ENCODE assay signal across 9 cellular contexts in the genomic region with DNA sequence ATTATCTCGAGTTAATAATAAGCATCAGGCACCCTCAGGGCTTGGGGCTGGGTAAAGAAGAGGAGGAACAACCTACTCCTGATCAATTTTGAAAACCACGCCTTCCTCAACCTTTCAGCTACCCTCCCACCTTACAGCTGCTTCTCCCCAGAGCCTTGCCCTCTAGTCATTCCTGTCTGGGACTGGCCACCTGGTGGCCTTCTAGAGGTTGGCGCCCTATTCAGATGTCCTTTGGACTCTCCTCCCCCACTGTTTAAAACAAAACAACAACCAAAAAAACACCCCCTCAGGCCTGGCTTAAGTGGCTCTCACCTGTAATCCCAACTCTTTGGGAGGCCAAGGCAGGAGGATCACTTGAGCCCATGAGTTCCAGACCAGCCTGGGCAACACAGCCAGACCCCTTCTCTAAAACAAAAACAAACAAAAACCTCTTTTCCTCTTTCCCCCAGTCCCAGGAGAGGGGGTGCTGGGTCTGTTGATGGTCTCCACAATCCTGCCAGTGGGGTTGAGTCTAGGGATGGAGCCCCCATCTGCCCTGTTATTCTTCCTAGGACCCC.
DNase-seq lines count a peak whose midpoint lies in the region; ATAC-seq, FAIRE-seq and TF ChIP-seq lines count a peak whose summit lies in the region.
"Had no signal": no experiment of that assay in that cellular context is flagged by ENCODE, and none has a peak within 500 bp of the region (broad histone marks: within the 10 kb centered on the region; RNA-seq: fewer than 3 reads in every experiment).

No MANE protein-coding gene starts in this region.

- DNase-seq in Caco-2 (peak in 1 of 2 experiments; percentile 56), HepG2 (ENCODE audit: low spot score) (peak; percentile 44), posterior vena cava (ENCODE audit: low spot score) (no peak), activated gamma-delta T cell (lab: John Stamatoyannopoulos, UW) (no peak)
- peak; percentile 25 for DNase-seq in activated CD4-positive, alpha-beta memory T cell treated with anti-CD3 and anti-CD28 coated beads, Interleukin-2, amount 10 ng/mL, durations not matched to agents 7 days and 5 days
- DNase-seq in CD8-positive, alpha-beta memory T cell = no peak
- no peak for DNase-seq in activated T-helper 1 cell treated with anti-CD3 and anti-CD28 coated beads, Interleukin-12 subunit alpha, Interleukin-12 subunit beta, Interleukin-2, Interleukin-4 antibody, amounts not matched to agents 30 ng/mL and 10 ng/mL and 1 ng/mL, durations not matched to agents 14 hours and 24 hours and 36 hours (ENCODE audit: low spot score)
- DNase-seq: colonic mucosa had no signal

- no peaks in the 10 kb centered on the region for H4K20me1 ChIP-seq in HepG2 (ENCODE audit: insufficient read depth, low read length)

- BruUV-seq in Caco-2 (replicated peaks; lab: Mats Ljungman, UMichigan) = no TSS peak
- no TSS peak for BruUV-seq in HepG2 (replicated peaks; lab: Mats Ljungman, UMichigan)

- POLR2A ChIA-PET in Caco-2 (lab: Charles Lee) = no interaction called here
- POLR2A ChIA-PET in activated CD4-positive, alpha-beta memory T cell treated with anti-CD3 and anti-CD28 coated beads, Interleukin-2, amount 10 ng/mL, durations not matched to agents 7 days and 5 days (lab: Charles Lee) = no interaction called here
- POLR2A ChIA-PET in HepG2 (lab: Yijun Ruan, JAX) = no interaction called here
- POLR2A ChIA-PET in CD8-positive, alpha-beta memory T cell (lab: Charles Lee) = no interaction called here

- no peak overlapping the region for H3K4me2 ChIP-seq in HepG2 (ENCODE audit: low read depth, low read length)

- no peak for TF ChIP-seq EP300 in HepG2 (IDR thresholded peaks at IDR 0.05; ENCODE audit: low read depth in 2 of 2, low read length in 2 of 2)
- no peak for TF ChIP-seq EP300 in HepG2 (CRISPR knock-in tag; IDR thresholded peaks at IDR 0.05; ENCODE audit: borderline replicate concordance)

- no peaks in the 10 kb centered on the region for H3K79me2 ChIP-seq in HepG2 (ENCODE audit: insufficient read depth, low read length)

- H3K36me3 ChIP-seq in Caco-2 (ENCODE audit: control insufficient read depth, insufficient read depth, low read length) (no peaks in the 10 kb centered on the region), HepG2 (replicated peaks in 1 of 2; ENCODE audit: control insufficient read depth in 1 of 2, insufficient read depth in 2 of 2, low read length in 2 of 2) (peaks cover 9 to 49% of the 10 kb centered on the region in 2 experiments)
- H3K36me3 ChIP-seq in CD8-positive, alpha-beta memory T cell (ENCODE audit: insufficient read depth, low read length) = no peaks in the 10 kb centered on the region
- H3K36me3 ChIP-seq: colonic mucosa had no signal

- no peak overlapping the region for H3K27ac ChIP-seq in HepG2 (ENCODE audit: extremely low read length, insufficient read depth, low read length)
- H3K27ac ChIP-seq in CD8-positive, alpha-beta memory T cell (ENCODE audit: low read depth, low read length) = no peak overlapping the region
- H3K27ac ChIP-seq: colonic mucosa had no signal

- no peaks in the 10 kb centered on the region for H3K4me1 Mint-ChIP-seq in Caco-2 (ENCODE audit: low read depth, unreplicated experiment)
- peaks cover 43% of the 10 kb centered on the region for H3K4me1 Mint-ChIP-seq in activated CD4-positive, alpha-beta memory T cell treated with anti-CD3 and anti-CD28 coated beads, Interleukin-2, amount 10 ng/mL, durations not matched to agents 7 days and 5 days
- peaks cover 0 to 11% (median 3%) of the 10 kb centered on the region in 3 donors for H3K4me1 Mint-ChIP-seq in CD8-positive, alpha-beta memory T cell
- H3K4me1 Mint-ChIP-seq in activated T-helper 1 cell treated with anti-CD3 and anti-CD28 coated beads, Interleukin-12 subunit alpha, Interleukin-12 subunit beta, Interleukin-2, Interleukin-4 antibody, amounts not matched to agents 30 ng/mL and 10 ng/mL and 1 ng/mL, durations not matched to agents 14 hours and 24 hours and 36 hours (ENCODE audit: low read depth) = peaks cover 22% of the 10 kb centered on the region

- no peak overlapping the region for H3K4me3 Mint-ChIP-seq in Caco-2 (ENCODE audit: unreplicated experiment)
- H3K4me3 Mint-ChIP-seq in activated CD4-positive, alpha-beta memory T cell treated with anti-CD3 and anti-CD28 coated beads, Interleukin-2, amount 10 ng/mL, durations not matched to agents 7 days and 5 days = no peak overlapping the region
- H3K4me3 Mint-ChIP-seq in CD8-positive, alpha-beta memory T cell = no peak overlapping the region
- no peak overlapping the region for H3K4me3 Mint-ChIP-seq in activated T-helper 1 cell treated with anti-CD3 and anti-CD28 coated beads, Interleukin-12 subunit alpha, Interleukin-12 subunit beta, Interleukin-2, Interleukin-4 antibody, amounts not matched to agents 30 ng/mL and 10 ng/mL and 1 ng/mL, durations not matched to agents 14 hours and 24 hours and 36 hours

- FAIRE-seq in HepG2 (lab: Jason Lieb, UNC) = peak; percentile 61

- H3K27me3 ChIP-seq in Caco-2 (replicated peaks; ENCODE audit: control insufficient read depth, insufficient read depth, low read length) (no peaks in the 10 kb centered on the region), HepG2 (ENCODE audit: control insufficient read depth in 1 of 2, insufficient read depth in 2 of 2, low read length in 2 of 2) (no peaks in the 10 kb centered on the region)
- H3K27me3 ChIP-seq in CD8-positive, alpha-beta memory T cell (ENCODE audit: insufficient read depth, low read length, poor library complexity, severe bottlenecking) = no peaks in the 10 kb centered on the region
- H3K27me3 ChIP-seq: colonic mucosa had no signal

- TF ChIP-seq CTCF in Caco-2 (IDR thresholded peaks at IDR 0.05; ENCODE audit: insufficient read depth in 1 of 2, low read depth in 1 of 2, low read length in 1 of 2, severe bottlenecking in 1 of 2, unreplicated experiment in 1 of 2) (peak; percentile 54 to 55), HepG2 (CRISPR knock-in tag; IDR thresholded peaks at IDR 0.05) (peak; percentile 53)

- no peaks in the 10 kb centered on the region for H3K27me3 Mint-ChIP-seq in Caco-2 (ENCODE audit: insufficient read depth, unreplicated experiment)
- peaks cover 2% of the 10 kb centered on the region for H3K27me3 Mint-ChIP-seq in activated CD4-positive, alpha-beta memory T cell treated with anti-CD3 and anti-CD28 coated beads, Interleukin-2, amount 10 ng/mL, durations not matched to agents 7 days and 5 days
- peaks cover 6 to 11% of the 10 kb centered on the region in 2 donors for H3K27me3 Mint-ChIP-seq in CD8-positive, alpha-beta memory T cell
- H3K27me3 Mint-ChIP-seq in activated T-helper 1 cell treated with anti-CD3 and anti-CD28 coated beads, Interleukin-12 subunit alpha, Interleukin-12 subunit beta, Interleukin-2, Interleukin-4 antibody, amounts not matched to agents 30 ng/mL and 10 ng/mL and 1 ng/mL, durations not matched to agents 14 hours and 24 hours and 36 hours (ENCODE audit: insufficient read depth) = peaks cover 4% of the 10 kb centered on the region

- H3K9ac ChIP-seq in HepG2 (ENCODE audit: insufficient read depth, low read depth, low read length) = no peak overlapping the region

- 90% methylated on average over 3 of the region's 3 CpGs for WGBS in HepG2 (ENCODE audit: low lambda C conversion rate)

- H3K4me3 ChIP-seq in Caco-2 (ENCODE audit: low read depth, low read length) (no peak overlapping the region), HepG2 (replicated peaks in 1 of 3; ENCODE audit: insufficient read depth in 1 of 3, low read depth in 2 of 3, low read length in 3 of 3) (no peak overlapping the region)
- H3K4me3 ChIP-seq in CD8-positive, alpha-beta memory T cell (ENCODE audit: low read length) = no peak overlapping the region
- H3K4me3 ChIP-seq: colonic mucosa had no signal

- CTCF ChIA-PET in Caco-2 (lab: Charles Lee) = interaction anchor here (0.7 to 1.3 kb wide), 6 partner anchors 10 to 79 kb away, joined by 3 to 16 read pairs (median 4); no protein-coding TSS in a partner anchor
- CTCF ChIA-PET in activated CD4-positive, alpha-beta memory T cell treated with anti-CD3 and anti-CD28 coated beads, Interleukin-2, amount 10 ng/mL, durations not matched to agents 7 days and 5 days (lab: Charles Lee) = interaction anchor here (0.6 to 2.2 kb wide), 4 partner anchors 10 to 31 kb away, joined by 3 to 8 read pairs (median 3); no protein-coding TSS in a partner anchor
- CTCF ChIA-PET in HepG2 (lab: Yijun Ruan, JAX; ENCODE audit: low intra/inter-chr PET ratio, low total read pairs) = interaction anchor here (1.2 to 2.0 kb wide), 4 partner anchors 27 to 204 kb away, joined by 3 to 9 read pairs (median 6); partner anchors contain the start of gene NEK5
- CTCF ChIA-PET in CD8-positive, alpha-beta memory T cell (lab: Charles Lee) = no interaction called here

- H3K4me1 ChIP-seq in Caco-2 (no peaks in the 10 kb centered on the region), HepG2 (ENCODE audit: insufficient read depth, low read length) (peaks cover 14% of the 10 kb centered on the region)
- H3K4me1 ChIP-seq in CD8-positive, alpha-beta memory T cell (ENCODE audit: insufficient read depth, low read length) = no peaks in the 10 kb centered on the region
- H3K4me1 ChIP-seq: colonic mucosa had no signal

- H3K27ac Mint-ChIP-seq in Caco-2 (ENCODE audit: unreplicated experiment) = no peak overlapping the region
- H3K27ac Mint-ChIP-seq in activated CD4-positive, alpha-beta memory T cell treated with anti-CD3 and anti-CD28 coated beads, Interleukin-2, amount 10 ng/mL, durations not matched to agents 7 days and 5 days = peak overlapping the region; percentile 36
- no peak overlapping the region for H3K27ac Mint-ChIP-seq in CD8-positive, alpha-beta memory T cell
- no peak overlapping the region for H3K27ac Mint-ChIP-seq in activated T-helper 1 cell treated with anti-CD3 and anti-CD28 coated beads, Interleukin-12 subunit alpha, Interleukin-12 subunit beta, Interleukin-2, Interleukin-4 antibody, amounts not matched to agents 30 ng/mL and 10 ng/mL and 1 ng/mL, durations not matched to agents 14 hours and 24 hours and 36 hours

- H3K9me3 Mint-ChIP-seq in Caco-2 (ENCODE audit: unreplicated experiment) = no peaks in the 10 kb centered on the region
- no peaks in the 10 kb centered on the region for H3K9me3 Mint-ChIP-seq in activated CD4-positive, alpha-beta memory T cell treated with anti-CD3 and anti-CD28 coated beads, Interleukin-2, amount 10 ng/mL, durations not matched to agents 7 days and 5 days
- H3K9me3 Mint-ChIP-seq in CD8-positive, alpha-beta memory T cell = no peaks in the 10 kb centered on the region
- H3K9me3 Mint-ChIP-seq in activated T-helper 1 cell treated with anti-CD3 and anti-CD28 coated beads, Interleukin-12 subunit alpha, Interleukin-12 subunit beta, Interleukin-2, Interleukin-4 antibody, amounts not matched to agents 30 ng/mL and 10 ng/mL and 1 ng/mL, durations not matched to agents 14 hours and 24 hours and 36 hours = no peaks in the 10 kb centered on the region

- no peaks in the 10 kb centered on the region for H3K9me3 ChIP-seq in Caco-2
- no peaks in the 10 kb centered on the region for H3K9me3 ChIP-seq in HepG2 (ENCODE audit: low read length)
- no peaks in the 10 kb centered on the region for H3K9me3 ChIP-seq in CD8-positive, alpha-beta memory T cell (ENCODE audit: low read length)
- H3K9me3 ChIP-seq: colonic mucosa had no signal

- ATAC-seq in HG02571 (IDR thresholded peaks at IDR 0.05; ENCODE audit: unreplicated experiment) = peak; percentile 48
- ATAC-seq in HepG2 = peak; percentile 88

- peak; percentile 30; the same call in 1 of the 2 replicates for TF ChIP-seq RAD21 in HepG2 (CRISPR knock-in tag; IDR thresholded peaks at IDR 0.05)

- intact Hi-C loops in Caco-2 (cut with micrococcal nuclease; ENCODE audit: unreplicated experiment) (loop anchor here (1.0 kb wide), 2 partner anchors 12 to 28 kb away; no protein-coding TSS in a partner anchor), HepG2 (cut with micrococcal nuclease; ENCODE audit: unreplicated experiment) (no loop called here), posterior vena cava (cut with DNase I) (no loop called here)
- intact Hi-C loops in activated T-helper 1 cell treated with anti-CD3 and anti-CD28 coated beads, Interleukin-12 subunit alpha, Interleukin-12 subunit beta, Interleukin-2, Interleukin-4 antibody, amounts not matched to agents 30 ng/mL and 10 ng/mL and 1 ng/mL, durations not matched to agents 14 hours and 24 hours and 36 hours (cut with micrococcal nuclease) = loop anchor here (1.0 kb wide), 1 partner anchor 28 kb away; no protein-coding TSS in a partner anchor

- no peak overlapping the region for H2AFZ ChIP-seq in HepG2 (ENCODE audit: low read length)

- in situ Hi-C loops in HepG2 (cut with HindIII; ENCODE audit: extremely low pct_ligation_motif_present, low pct_unique_long_range_greater_than_20kb) = no loop called here

- no peak for TF ChIP-seq POLR2A in HepG2 (IDR thresholded peaks at IDR 0.05; ENCODE audit: insufficient read depth in 1 of 2, low read depth in 2 of 2, low read length in 2 of 2)

- H3K36me3 Mint-ChIP-seq in Caco-2 (ENCODE audit: insufficient read depth, unreplicated experiment) = peaks cover 5% of the 10 kb centered on the region
- no peaks in the 10 kb centered on the region for H3K36me3 Mint-ChIP-seq in activated CD4-positive, alpha-beta memory T cell treated with anti-CD3 and anti-CD28 coated beads, Interleukin-2, amount 10 ng/mL, durations not matched to agents 7 days and 5 days (ENCODE audit: low read depth)
- no peaks in the 10 kb centered on the region for H3K36me3 Mint-ChIP-seq in CD8-positive, alpha-beta memory T cell
- no peaks in the 10 kb centered on the region for H3K36me3 Mint-ChIP-seq in activated T-helper 1 cell treated with anti-CD3 and anti-CD28 coated beads, Interleukin-12 subunit alpha, Interleukin-12 subunit beta, Interleukin-2, Interleukin-4 antibody, amounts not matched to agents 30 ng/mL and 10 ng/mL and 1 ng/mL, durations not matched to agents 14 hours and 24 hours and 36 hours (ENCODE audit: low read depth)

Comparison
In these comparisons a context has a peak if more than half of its experiments do, and no peak if none do; other contexts are left out.
1. DNase-seq: peak in activated CD4-positive, alpha-beta memory T cell treated with anti-CD3 and anti-CD28 coated beads, Interleukin-2, amount 10 ng/mL, durations not matched to agents 7 days and 5 days (single experiment) and HepG2 (single experiment); none in posterior vena cava (single experiment), activated gamma-delta T cell (single experiment), CD8-positive, alpha-beta memory T cell (0 of 5) and activated T-helper 1 cell treated with anti-CD3 and anti-CD28 coated beads, Interleukin-12 subunit alpha, Interleukin-12 subunit beta, Interleukin-2, Interleukin-4 antibody, amounts not matched to agents 30 ng/mL and 10 ng/mL and 1 ng/mL, durations not matched to agents 14 hours and 24 hours and 36 hours (single experiment).
2. intact Hi-C loops: an anchor here in Caco-2 (1.0 kb wide) and activated T-helper 1 cell treated with anti-CD3 and anti-CD28 coated beads, Interleukin-12 subunit alpha, Interleukin-12 subunit beta, Interleukin-2, Interleukin-4 antibody, amounts not matched to agents 30 ng/mL and 10 ng/mL and 1 ng/mL, durations not matched to agents 14 hours and 24 hours and 36 hours (1.0 kb wide); none called in HepG2 and posterior vena cava.